Comparison of ENCODE assay signal across 10 cellular contexts in the genomic region with DNA sequence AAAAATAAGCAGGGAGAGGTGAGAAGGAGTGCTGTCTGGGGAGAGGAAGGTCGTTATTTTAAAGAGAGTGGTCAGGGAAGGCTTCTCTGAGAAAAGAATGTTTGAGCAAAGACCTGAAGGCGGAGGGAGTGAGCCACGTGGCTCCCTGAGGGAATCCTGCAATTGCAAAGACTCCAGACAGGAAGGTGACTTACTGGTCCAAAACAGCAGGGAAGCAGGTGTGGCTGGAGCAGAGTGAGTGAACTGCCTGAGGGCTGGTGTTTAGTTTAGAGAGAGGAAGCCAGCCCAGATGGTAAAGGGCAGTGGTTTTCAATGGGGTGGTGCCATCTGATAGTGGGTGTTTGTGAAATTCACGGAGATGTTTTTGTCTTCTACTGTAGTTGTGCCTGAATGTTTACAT. TPM values are rescaled to one million over a fixed set of nuclear protein-coding genes. Genes with fewer than 3 reads are reported as not detected.
DNase-seq lines count a peak whose midpoint lies in the region; ATAC-seq and TF ChIP-seq lines count a peak whose summit lies in the region.
"Had no signal": no experiment of that assay in that cellular context is flagged by ENCODE, and none has a peak within 500 bp of the region (broad histone marks: within the 10 kb centered on the region; RNA-seq: fewer than 3 reads in every experiment).

No MANE protein-coding gene starts in this region.

- no peak for ATAC-seq in HG03175 (IDR thresholded peaks at IDR 0.05; ENCODE audit: unreplicated experiment)
- no peak for ATAC-seq in HG03045 (IDR thresholded peaks at IDR 0.05; ENCODE audit: unreplicated experiment)
- ATAC-seq: GM12878 had no signal

- CTCF ChIA-PET in CD4-positive, alpha-beta memory T cell (lab: Charles Lee; ENCODE audit: partially characterized antibody): interaction anchor here (0.6 kb wide), 1 partner anchor 107 kb away, joined by 4 read pairs; no protein-coding TSS in a partner anchor

- H3K27me3 Mint-ChIP-seq in CD4-positive, alpha-beta memory T cell: no peaks in the 10 kb centered on the region

- H3K9me3 ChIP-seq in CD4-positive, alpha-beta memory T cell (ENCODE audit: control insufficient read depth in 1 of 2, low read length in 2 of 2): no peaks in the 10 kb centered on the region
- H3K9me3 ChIP-seq in uterus: no peaks in the 10 kb centered on the region
- H3K9me3 ChIP-seq: ovary had no signal

- H3K36me3 Mint-ChIP-seq in CD4-positive, alpha-beta memory T cell: peaks cover 0 to 6% of the 10 kb centered on the region in 2 donors

- no peak for DNase-seq in CD4-positive, alpha-beta memory T cell
- DNase-seq in HFF-Myc (ENCODE audit: extremely low read depth, low read depth) (peak; percentile 59), RPMI7951 (ENCODE audit: low read depth) (peak; percentile 76), iPS-NIHi7 (ENCODE audit: extremely low spot score) (peak; percentile 80), NCI-H1694 (lab: John Stamatoyannopoulos, UW) (no peak), uterus (no peak)
- DNase-seq: ovary had no signal

- peaks cover 0 to 17% (median 5%) of the 10 kb centered on the region in 8 donors for H3K9me3 Mint-ChIP-seq in CD4-positive, alpha-beta memory T cell

- no peak for TF ChIP-seq POLR2A in uterus (IDR thresholded peaks at IDR 0.05)

- H3K4me1 ChIP-seq in CD4-positive, alpha-beta memory T cell (ENCODE audit: insufficient read depth, low read length): peaks cover 24% of the 10 kb centered on the region
- no peaks in the 10 kb centered on the region for H3K4me1 ChIP-seq in uterus

- H3K36me3 ChIP-seq in CD4-positive, alpha-beta memory T cell (ENCODE audit: insufficient read depth, low read length): no peaks in the 10 kb centered on the region
- no peaks in the 10 kb centered on the region for H3K36me3 ChIP-seq in uterus
- H3K36me3 ChIP-seq: ovary had no signal

- no peak overlapping the region for H3K27ac ChIP-seq in CD4-positive, alpha-beta memory T cell (ENCODE audit: low read depth, low read length)
- no peak overlapping the region for H3K27ac ChIP-seq in uterus
- H3K27ac ChIP-seq: ovary had no signal

- peak overlapping the region in 6 of 7 donors; percentile 37 to 77 (median 56) for H3K27ac Mint-ChIP-seq in CD4-positive, alpha-beta memory T cell

- peaks cover 19 to 42% (median 26%) of the 10 kb centered on the region in 4 donors for H3K4me1 Mint-ChIP-seq in CD4-positive, alpha-beta memory T cell

- intact Hi-C loops in CD4-positive, alpha-beta memory T cell (cut with micrococcal nuclease): no loop called here
- intact Hi-C loops in uterus (cut with DNase I; ENCODE audit: low total_unique reads): no loop called here

- no peak overlapping the region for H3K4me3 ChIP-seq in CD4-positive, alpha-beta memory T cell (ENCODE audit: low read length in 2 of 2)
- H3K4me3 ChIP-seq in HFF-Myc (replicated peaks; ENCODE audit: low read depth, low read length) (no peak overlapping the region), uterus (no peak overlapping the region)
- H3K4me3 ChIP-seq: GM12878, ovary had no signal

- peak overlapping the region in 7 of 8 donors; percentile 7 to 66 (median 43) for H3K4me3 Mint-ChIP-seq in CD4-positive, alpha-beta memory T cell

- no peak for TF ChIP-seq CTCF in HFF-Myc (IDR thresholded peaks at IDR 0.05; ENCODE audit: low read depth, low read length, missing control alignments)
- no peak for TF ChIP-seq CTCF in uterus (IDR thresholded peaks at IDR 0.05)

- H3K27me3 ChIP-seq in CD4-positive, alpha-beta memory T cell (ENCODE audit: insufficient read depth, low read length): no peaks in the 10 kb centered on the region
- no peaks in the 10 kb centered on the region for H3K27me3 ChIP-seq in uterus
- H3K27me3 ChIP-seq: ovary had no signal

- POLR2A ChIA-PET in CD4-positive, alpha-beta memory T cell (lab: Charles Lee; ENCODE audit: partially characterized antibody): no interaction called here

RNA-seq across cellular contexts. Expression of gene LTA4H, which starts 58.8 kb away (rescaled TPM):
- 10 to 100 TPM; 57.7 to 58.2 TPM for total RNA-seq in CD4-positive, alpha-beta memory T cell
- 10 to 100 TPM; 59.3 to 77.6 TPM for polyA plus RNA-seq in CD4-positive, alpha-beta memory T cell
- total RNA-seq in RPMI7951 (2014; rRNA removed; shearing (Covaris generic)): 43.3 and 49.9 TPM in 2 replicates
- total RNA-seq in uterus: 100 to 1,000 TPM in 1 of 4 donors, 10 to 100 TPM in 3; 52.9 to 121 (median 70.9) TPM

Comparison
In these comparisons a context has a peak if more than half of its experiments do, and no peak if none do; other contexts are left out.
1. DNase-seq: peak in HFF-Myc (single experiment), RPMI7951 (single experiment) and iPS-NIHi7 (single experiment); none in CD4-positive, alpha-beta memory T cell (0 of 5), NCI-H1694 (single experiment) and uterus (0 of 2).